ENCODE assay signal across 30 cellular contexts in genomic region chr14:101460521-101460920, GRCh38.
DNase-seq lines count a peak whose midpoint lies in the region; ATAC-seq and TF ChIP-seq lines count a peak whose summit lies in the region.
"Had no signal": no experiment of that assay in that cellular context is flagged by ENCODE, and none has a peak within 500 bp of the region (broad histone marks: within the 10 kb centered on the region; RNA-seq: fewer than 3 reads in every experiment).

No MANE protein-coding gene starts in this region.

- POLR2A ChIA-PET in A673 (lab: Charles Lee; ENCODE audit: low non-redundant PET) = no interaction called here

- BruUV-seq in A673 (replicated peaks; lab: Mats Ljungman, UMichigan) = no TSS peak

- no peak overlapping the region for H3K4me3 ChIP-seq in spleen
- no peak overlapping the region for H3K4me3 ChIP-seq in A673 (ENCODE audit: low read depth, low read length, poor library complexity, severe bottlenecking)
- H3K4me3 ChIP-seq: HAP-1, SJCRH30 had no signal

- H3K9me3 ChIP-seq in spleen (no peaks in the 10 kb centered on the region), A673 (ENCODE audit: low read depth, low read length, poor library complexity, severe bottlenecking) (no peaks in the 10 kb centered on the region)
- H3K9me3 ChIP-seq: BE2C, HAP-1, SJCRH30 had no signal

- CTCF ChIA-PET in A673 (lab: Charles Lee) = no interaction called here

- TF ChIP-seq POLR2A in spleen (IDR thresholded peaks at IDR 0.05) = no peak

- H3K4me1 ChIP-seq in spleen = peaks cover 0 to 28% (median 19%) of the 10 kb centered on the region in 6 donors
- no peaks in the 10 kb centered on the region for H3K4me1 ChIP-seq in A673 (ENCODE audit: insufficient read depth, low read length, poor library complexity, severe bottlenecking)
- H3K4me1 ChIP-seq: BE2C, HAP-1, SJCRH30 had no signal

- intact Hi-C loops in spleen (cut with DNase I; ENCODE audit: low total_unique reads) (no loop called here), A673 (cut with micrococcal nuclease; ENCODE audit: unreplicated experiment) (no loop called here)

- H3K36me3 ChIP-seq in spleen (no peaks in the 10 kb centered on the region), A673 (ENCODE audit: insufficient read depth, low read length, poor library complexity, severe bottlenecking) (no peaks in the 10 kb centered on the region)
- H3K36me3 ChIP-seq: BE2C, HAP-1, SJCRH30 had no signal

- 88 to 95% (median 91%) methylated on average over 6 of the region's 6 CpGs for WGBS in spleen, 5 donors

- no peaks in the 10 kb centered on the region for H3K36me3 Mint-ChIP-seq in activated T-cell treated with anti-CD3 and anti-CD28 coated beads, Interleukin-2, amount 50 U/mL, for 24 hours (ENCODE audit: low read depth)
- H3K36me3 Mint-ChIP-seq in activated T-cell treated with anti-CD3 and anti-CD28 coated beads, Interleukin-2, amount 50 U/mL, for 72 hours (ENCODE audit: insufficient read depth in 2 of 2) = no peaks in the 10 kb centered on the region
- H3K36me3 Mint-ChIP-seq: CD8-positive, alpha-beta memory T cell had no signal

- no peaks in the 10 kb centered on the region for H3K9me3 Mint-ChIP-seq in activated T-cell treated with anti-CD3 and anti-CD28 coated beads, Interleukin-2, amount 50 U/mL, for 24 hours
- H3K9me3 Mint-ChIP-seq in activated T-cell treated with anti-CD3 and anti-CD28 coated beads, Interleukin-2, amount 50 U/mL, for 72 hours = no peaks in the 10 kb centered on the region

- peaks cover 7 to 79% (median 51%) of the 10 kb centered on the region in 7 donors for H3K27me3 ChIP-seq in spleen (replicated peaks in 1 of 7)
- H3K27me3 ChIP-seq in A673 (replicated peaks; ENCODE audit: insufficient read depth, low read depth, low read length, poor library complexity) = peaks cover 57% of the 10 kb centered on the region

- H3K27me3 Mint-ChIP-seq in activated T-cell treated with anti-CD3 and anti-CD28 coated beads, Interleukin-2, amount 50 U/mL, for 24 hours = peaks cover 42% of the 10 kb centered on the region
- H3K27me3 Mint-ChIP-seq in activated T-cell treated with anti-CD3 and anti-CD28 coated beads, Interleukin-2, amount 50 U/mL, for 72 hours (ENCODE audit: low read depth) = peaks cover 36% of the 10 kb centered on the region

- DNase-seq in activated T-cell treated with anti-CD3 and anti-CD28 coated beads, Interleukin-2, amount 50 U/mL, for 24 hours = peak; percentile 17
- DNase-seq in activated T-cell treated with anti-CD3 and anti-CD28 coated beads, Interleukin-2, amount 50 U/mL, for 72 hours = no peak
- DNase-seq in ecto neural progenitor cell (ENCODE audit: low spot score) = peak; percentile 36
- peak; percentile 57 for DNase-seq in mesenteric fat pad (ENCODE audit: low spot score)
- DNase-seq in spleen = peak; percentile 10
- no peak for DNase-seq in germinal center (ENCODE audit: low spot score)
- no peak for DNase-seq in A673 (ENCODE audit: low spot score)
- DNase-seq: ACHN; BE2C; Calu3; CD8-positive, alpha-beta memory T cell; DMS79 treated with DMSO at 0.1 percent for 48 hours; GF-D8; GOT3; NCI-H1092; NCI-H1417 treated with DMSO at 0.1 percent for 48 hours; NCI-H1694 treated with DMSO at 0.1 percent for 48 hours; NCI-H2081 treated with DMSO at 0.1 percent for 48 hours; NCI-H2171; NCI-H446; NCI-H526; NCI-H82; NK-92 treated with Interleukin-12 subunit alpha and Interleukin-12 subunit beta, amount 100 ng/mL, for 24 hours; PC-3; SJCRH30 had no signal

- peaks cover 6% of the 10 kb centered on the region for H3K4me1 Mint-ChIP-seq in activated T-cell treated with anti-CD3 and anti-CD28 coated beads, Interleukin-2, amount 50 U/mL, for 24 hours (ENCODE audit: low read depth)
- peaks cover 4% of the 10 kb centered on the region for H3K4me1 Mint-ChIP-seq in activated T-cell treated with anti-CD3 and anti-CD28 coated beads, Interleukin-2, amount 50 U/mL, for 72 hours (ENCODE audit: low read depth)

- no peak overlapping the region for H3K4me3 Mint-ChIP-seq in activated T-cell treated with anti-CD3 and anti-CD28 coated beads, Interleukin-2, amount 50 U/mL, for 24 hours
- H3K4me3 Mint-ChIP-seq in activated T-cell treated with anti-CD3 and anti-CD28 coated beads, Interleukin-2, amount 50 U/mL, for 72 hours = no peak overlapping the region

- no peak overlapping the region for H3K27ac Mint-ChIP-seq in activated T-cell treated with anti-CD3 and anti-CD28 coated beads, Interleukin-2, amount 50 U/mL, for 24 hours
- no peak overlapping the region for H3K27ac Mint-ChIP-seq in activated T-cell treated with anti-CD3 and anti-CD28 coated beads, Interleukin-2, amount 50 U/mL, for 72 hours
- H3K27ac Mint-ChIP-seq: CD14-positive monocyte; CD8-positive, alpha-beta memory T cell had no signal

- ATAC-seq in activated T-cell treated with anti-CD3 and anti-CD28 coated beads, Interleukin-2, amount 50 U/mL, for 72 hours (replicated peaks in 1 of 2) = no peak
- ATAC-seq in HG02571 (IDR thresholded peaks at IDR 0.05; ENCODE audit: unreplicated experiment) = no peak
- ATAC-seq: PC-3, Right ventricle myocardium inferior had no signal

- no peak overlapping the region for H3K27ac ChIP-seq in spleen
- H3K27ac ChIP-seq in A673 (ENCODE audit: low read depth, low read length, poor library complexity, severe bottlenecking) = no peak overlapping the region
- H3K27ac ChIP-seq: 22Rv1, SJCRH30 had no signal

- TF ChIP-seq CTCF in spleen (IDR thresholded peaks at IDR 0.05 in 8 of 11, conservative IDR thresholded peaks at IDR 0.05 in 3 of 11) (no peak), A673 (conservative IDR thresholded peaks at IDR 0.05; ENCODE audit: low read depth, low read length) (no peak)

Comparison
In these comparisons a context has a peak if more than half of its experiments do, and no peak if none do; other contexts are left out.
1. DNase-seq: peak in activated T-cell treated with anti-CD3 and anti-CD28 coated beads, Interleukin-2, amount 50 U/mL, for 24 hours (single experiment), ecto neural progenitor cell (single experiment), mesenteric fat pad (single experiment) and spleen (single experiment); none in activated T-cell treated with anti-CD3 and anti-CD28 coated beads, Interleukin-2, amount 50 U/mL, for 72 hours (0 of 2), germinal center (single experiment) and A673 (single experiment).